17 cellular contexts compared by ENCODE assay signal in the genomic region with DNA sequence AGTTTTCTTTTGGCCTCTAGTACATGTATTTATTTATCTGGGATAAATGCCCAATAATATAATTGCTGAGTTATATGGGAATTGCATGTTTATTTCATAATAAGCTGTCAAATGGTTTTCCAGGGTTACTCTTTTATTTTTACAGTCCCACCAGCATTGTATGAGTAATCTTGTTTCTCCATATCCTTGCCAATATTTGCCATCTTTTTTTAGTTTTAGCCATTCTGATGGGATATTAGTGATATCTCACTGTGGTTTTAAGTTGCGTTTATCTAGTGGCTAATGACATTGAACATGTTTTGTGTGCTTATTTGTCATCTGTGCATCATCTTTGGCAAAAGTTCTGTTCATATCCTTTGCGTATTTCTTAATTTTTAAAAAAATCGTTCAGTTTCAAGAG.
DNase-seq lines count a peak whose midpoint lies in the region; FAIRE-seq and TF ChIP-seq lines count a peak whose summit lies in the region.
"Had no signal": no experiment of that assay in that cellular context is flagged by ENCODE, and none has a peak within 500 bp of the region (broad histone marks: within the 10 kb centered on the region; RNA-seq: fewer than 3 reads in every experiment).

No MANE protein-coding gene starts in this region.

- no peaks in the 10 kb centered on the region for H3K36me3 Mint-ChIP-seq in CD4-positive, alpha-beta memory T cell
- H3K36me3 Mint-ChIP-seq: activated CD8-positive, alpha-beta memory T cell treated with anti-CD3 and anti-CD28 coated beads, Interleukin-2, amount 10 ng/mL, durations not matched to agents 7 days and 5 days had no signal

- H3K4me1 ChIP-seq in SK-N-SH (ENCODE audit: control insufficient read depth in 1 of 2, insufficient read depth in 2 of 2, low read depth in 1 of 2, low read length in 1 of 2): no peaks in the 10 kb centered on the region; a peak in 2 of 4 replicates
- H3K4me1 ChIP-seq in endothelial cell of umbilical vein (ENCODE audit: control insufficient read depth, extremely low read depth, insufficient read depth, low read length): peaks cover 3% of the 10 kb centered on the region
- H3K4me1 ChIP-seq in CD4-positive, alpha-beta memory T cell (ENCODE audit: insufficient read depth, low read length): no peaks in the 10 kb centered on the region
- H3K4me1 ChIP-seq: BLaER1 had no signal

- CTCF ChIA-PET in SK-N-SH (lab: Yijun Ruan, JAX) (no interaction called here), endothelial cell of umbilical vein (lab: Charles Lee) (interaction anchor here (1.3 kb wide), 1 partner anchor 119 kb away, joined by 3 read pairs; no protein-coding TSS in a partner anchor)
- CTCF ChIA-PET in CD4-positive, alpha-beta memory T cell (lab: Charles Lee; ENCODE audit: partially characterized antibody): no interaction called here

- no peak overlapping the region for H2AFZ ChIP-seq in SK-N-SH (ENCODE audit: low read depth)
- H2AFZ ChIP-seq in endothelial cell of umbilical vein (ENCODE audit: low read depth, low read length): no peak overlapping the region

- H3K4me2 ChIP-seq in SK-N-SH (peak overlapping the region; percentile 22; the same call in 1 of the 2 replicates), endothelial cell of umbilical vein (ENCODE audit: insufficient read depth, low read length) (peak overlapping the region; percentile 21)
- H3K4me2 ChIP-seq: BLaER1 had no signal

- BruUV-seq in endothelial cell of umbilical vein (replicated peaks; lab: Mats Ljungman, UMichigan): no TSS peak

- H3K36me3 ChIP-seq in SK-N-SH (replicated peaks in 1 of 2; ENCODE audit: control insufficient read depth in 1 of 2, insufficient read depth in 2 of 2, low read length in 1 of 2): no peaks in the 10 kb centered on the region
- H3K36me3 ChIP-seq in endothelial cell of umbilical vein (ENCODE audit: control insufficient read depth in 2 of 2, extremely low read depth in 1 of 2, insufficient read depth in 2 of 2, low read length in 2 of 2): no peaks in the 10 kb centered on the region
- H3K36me3 ChIP-seq in CD4-positive, alpha-beta memory T cell (ENCODE audit: insufficient read depth, low read length): no peaks in the 10 kb centered on the region
- H3K36me3 ChIP-seq: BLaER1 had no signal

- H4K20me1 ChIP-seq in SK-N-SH (ENCODE audit: insufficient read depth) (no peaks in the 10 kb centered on the region), endothelial cell of umbilical vein (replicated peaks; ENCODE audit: control insufficient read depth, extremely low read depth, insufficient read depth, low read length) (no peaks in the 10 kb centered on the region)
- H4K20me1 ChIP-seq: BLaER1 had no signal

- FAIRE-seq in endothelial cell of umbilical vein (lab: Jason Lieb, UNC): peak; percentile 48
- FAIRE-seq: G401.6, RCC 7860 had no signal

- no peak overlapping the region for H3K27ac Mint-ChIP-seq in CD4-positive, alpha-beta memory T cell
- H3K27ac Mint-ChIP-seq: activated CD4-positive, alpha-beta T cell treated with anti-CD3 and anti-CD28 coated beads for 36 hours; activated CD8-positive, alpha-beta memory T cell treated with anti-CD3 and anti-CD28 coated beads, Interleukin-2, amount 10 ng/mL, durations not matched to agents 7 days and 5 days; activated T-helper 17 cell treated with anti-CD3 and anti-CD28 coated beads, Interleukin-2, amount 50 U/mL, for 72 hours; stimulated activated naive CD8-positive, alpha-beta T cell treated with anti-CD3 and anti-CD28 coated beads, Interleukin-15, amount 100 ng/mL, for 72 hours had no signal

- H3K9me1 ChIP-seq in endothelial cell of umbilical vein (replicated peaks; ENCODE audit: control insufficient read depth, extremely low read depth, insufficient read depth, low read length): no peaks in the 10 kb centered on the region

- POLR2A ChIA-PET in SK-N-SH (lab: Yijun Ruan, JAX): no interaction called here
- POLR2A ChIA-PET in endothelial cell of umbilical vein (lab: Charles Lee): no interaction called here
- POLR2A ChIA-PET in CD4-positive, alpha-beta memory T cell (lab: Charles Lee; ENCODE audit: partially characterized antibody): no interaction called here

- H3K27ac ChIP-seq in SK-N-SH (ENCODE audit: low read depth in 2 of 2, low read length in 1 of 2): peak overlapping the region in 1 of 2 experiments; percentile 86; a peak in 2 of 4 replicates
- H3K27ac ChIP-seq in endothelial cell of umbilical vein (ENCODE audit: insufficient read depth, low read depth, low read length): no peak overlapping the region
- no peak overlapping the region for H3K27ac ChIP-seq in CD4-positive, alpha-beta memory T cell (ENCODE audit: low read depth, low read length)
- H3K27ac ChIP-seq: BLaER1 had no signal

- H3K79me2 ChIP-seq in SK-N-SH (ENCODE audit: insufficient read depth) (no peaks in the 10 kb centered on the region), endothelial cell of umbilical vein (ENCODE audit: control insufficient read depth, insufficient read depth, low read length) (no peaks in the 10 kb centered on the region)

- TF ChIP-seq EP300 in SK-N-SH (IDR thresholded peaks at IDR 0.05; ENCODE audit: borderline replicate concordance in 1 of 2, low read depth in 1 of 2, low read length in 1 of 2): peak in 1 of 2 experiments; percentile 62; a peak in 2 of 4 replicates

- no peaks in the 10 kb centered on the region for H3K27me3 Mint-ChIP-seq in CD4-positive, alpha-beta memory T cell
- H3K27me3 Mint-ChIP-seq: activated CD4-positive, alpha-beta T cell treated with anti-CD3 and anti-CD28 coated beads for 36 hours; activated CD8-positive, alpha-beta memory T cell treated with anti-CD3 and anti-CD28 coated beads, Interleukin-2, amount 10 ng/mL, durations not matched to agents 7 days and 5 days; activated T-helper 17 cell treated with anti-CD3 and anti-CD28 coated beads, Interleukin-2, amount 50 U/mL, for 72 hours; stimulated activated naive CD8-positive, alpha-beta T cell treated with anti-CD3 and anti-CD28 coated beads, Interleukin-15, amount 100 ng/mL, for 72 hours had no signal

- no peaks in the 10 kb centered on the region for H3K4me1 Mint-ChIP-seq in CD4-positive, alpha-beta memory T cell
- H3K4me1 Mint-ChIP-seq: activated CD4-positive, alpha-beta T cell treated with anti-CD3 and anti-CD28 coated beads for 36 hours; activated CD8-positive, alpha-beta memory T cell treated with anti-CD3 and anti-CD28 coated beads, Interleukin-2, amount 10 ng/mL, durations not matched to agents 7 days and 5 days; activated T-helper 17 cell treated with anti-CD3 and anti-CD28 coated beads, Interleukin-2, amount 50 U/mL, for 72 hours; stimulated activated naive CD8-positive, alpha-beta T cell treated with anti-CD3 and anti-CD28 coated beads, Interleukin-15, amount 100 ng/mL, for 72 hours had no signal

- in situ Hi-C loops in GM13976 (cut with MboI; ENCODE audit: low sequenced_read_pairs, unreplicated experiment): no loop called here

- intact Hi-C loops in endothelial cell of umbilical vein (cut with micrococcal nuclease): no loop called here
- intact Hi-C loops in CD4-positive, alpha-beta memory T cell (cut with micrococcal nuclease): no loop called here

- TF ChIP-seq CTCF in SK-N-SH (IDR thresholded peaks at IDR 0.05) (no peak), endothelial cell of umbilical vein (IDR thresholded peaks at IDR 0.05; ENCODE audit: extremely low read depth in 1 of 2, insufficient read depth in 1 of 2, low read depth in 1 of 2, low read length in 2 of 2) (no peak), GM13976 (IDR thresholded peaks at IDR 0.05; ENCODE audit: borderline replicate concordance, control extremely low read depth, extremely low read depth, insufficient read depth, missing control alignments) (no peak)

- no peak for TF ChIP-seq RAD21 in SK-N-SH (IDR thresholded peaks at IDR 0.05; ENCODE audit: low read length)

- H3K27me3 ChIP-seq in SK-N-SH (ENCODE audit: insufficient read depth) (no peaks in the 10 kb centered on the region), endothelial cell of umbilical vein (ENCODE audit: control insufficient read depth in 2 of 2, insufficient read depth in 2 of 2, low read length in 2 of 2) (no peaks in the 10 kb centered on the region)
- no peaks in the 10 kb centered on the region for H3K27me3 ChIP-seq in CD4-positive, alpha-beta memory T cell (ENCODE audit: insufficient read depth, low read length)
- H3K27me3 ChIP-seq: BLaER1 had no signal

- H3F3A ChIP-seq in SK-N-SH (replicated peaks; ENCODE audit: insufficient read depth): peaks cover 13% of the 10 kb centered on the region

- 13% methylated on average over 3 of the region's 3 CpGs for WGBS in SK-N-SH (ENCODE audit: low lambda C conversion rate)

- peak; percentile 22 for TF ChIP-seq POLR2A in endothelial cell of umbilical vein (IDR thresholded peaks at IDR 0.05; ENCODE audit: low read depth, low read length)

- no peaks in the 10 kb centered on the region for H3K9me2 ChIP-seq in SK-N-SH

- dilution Hi-C loops in endothelial cell of umbilical vein (cut with MboI; ENCODE audit: extremely low pct_ligation_motif_present, low sequenced_read_pairs): no loop called here

- no peak overlapping the region for H3K4me3 ChIP-seq in SK-N-SH (ENCODE audit: low read depth in 2 of 2, low read length in 1 of 2)
- no peak overlapping the region for H3K4me3 ChIP-seq in endothelial cell of umbilical vein (replicated peaks in 1 of 3; ENCODE audit: insufficient read depth in 1 of 3, low read depth in 1 of 3, low read length in 3 of 3)
- H3K4me3 ChIP-seq in skeletal muscle cell (ENCODE audit: low read depth, low read length): no peak overlapping the region
- no peak overlapping the region for H3K4me3 ChIP-seq in CD4-positive, alpha-beta memory T cell (ENCODE audit: low read length in 2 of 2)
- H3K4me3 ChIP-seq: BLaER1 had no signal

- H3K9me3 ChIP-seq in SK-N-SH: no peaks in the 10 kb centered on the region
- H3K9me3 ChIP-seq in endothelial cell of umbilical vein (replicated peaks; ENCODE audit: control insufficient read depth, insufficient read depth, low read length): no peaks in the 10 kb centered on the region
- H3K9me3 ChIP-seq in CD4-positive, alpha-beta memory T cell (ENCODE audit: control insufficient read depth in 1 of 2, low read length in 2 of 2): no peaks in the 10 kb centered on the region
- H3K9me3 ChIP-seq: BLaER1 had no signal

- H3K4me3 Mint-ChIP-seq in CD4-positive, alpha-beta memory T cell: no peak overlapping the region
- H3K4me3 Mint-ChIP-seq: activated CD4-positive, alpha-beta T cell treated with anti-CD3 and anti-CD28 coated beads for 36 hours; activated CD8-positive, alpha-beta memory T cell treated with anti-CD3 and anti-CD28 coated beads, Interleukin-2, amount 10 ng/mL, durations not matched to agents 7 days and 5 days; activated T-helper 17 cell treated with anti-CD3 and anti-CD28 coated beads, Interleukin-2, amount 50 U/mL, for 72 hours; stimulated activated naive CD8-positive, alpha-beta T cell treated with anti-CD3 and anti-CD28 coated beads, Interleukin-15, amount 100 ng/mL, for 72 hours had no signal

- no peak overlapping the region for H3K9ac ChIP-seq in SK-N-SH
- H3K9ac ChIP-seq in endothelial cell of umbilical vein (replicated peaks; ENCODE audit: extremely low read depth, insufficient read depth, low read length): no peak overlapping the region
- H3K9ac ChIP-seq: BLaER1 had no signal

- DNase-seq in EL (peak; percentile 59), SK-N-SH (no peak), endothelial cell of umbilical vein (ENCODE audit: low read depth, low spot score) (peak; percentile 84), skeletal muscle cell (ENCODE audit: low read depth) (peak; percentile 62), GM13976 (ENCODE audit: low spot score) (no peak)
- no peak for DNase-seq in central memory CD4-positive, alpha-beta T cell
- DNase-seq in CD4-positive, alpha-beta memory T cell: no peak
- DNase-seq: activated CD4-positive, alpha-beta T cell treated with anti-CD3 and anti-CD28 coated beads for 36 hours; activated CD8-positive, alpha-beta memory T cell treated with anti-CD3 and anti-CD28 coated beads, Interleukin-2, amount 10 ng/mL, durations not matched to agents 7 days and 5 days; NCI-H2227 treated with DMSO at 0.1 percent for 48 hours; nucleus accumbens; right cardiac atrium; stimulated activated naive CD8-positive, alpha-beta T cell treated with anti-CD3 and anti-CD28 coated beads, Interleukin-15, amount 100 ng/mL, for 72 hours had no signal

- H3K9me3 Mint-ChIP-seq in CD4-positive, alpha-beta memory T cell: peaks cover 0 to 12% (median 4%) of the 10 kb centered on the region in 8 donors
- H3K9me3 Mint-ChIP-seq: stimulated activated naive CD8-positive, alpha-beta T cell treated with anti-CD3 and anti-CD28 coated beads, Interleukin-15, amount 100 ng/mL, for 72 hours had no signal

Comparison
In these comparisons a context has a peak if more than half of its experiments do, and no peak if none do; other contexts are left out.
1. DNase-seq: peak in EL (single experiment), endothelial cell of umbilical vein (single experiment) and skeletal muscle cell (single experiment); none in SK-N-SH (single experiment), central memory CD4-positive, alpha-beta T cell (single experiment), GM13976 (single experiment) and CD4-positive, alpha-beta memory T cell (0 of 5).